In the genomic region with DNA sequence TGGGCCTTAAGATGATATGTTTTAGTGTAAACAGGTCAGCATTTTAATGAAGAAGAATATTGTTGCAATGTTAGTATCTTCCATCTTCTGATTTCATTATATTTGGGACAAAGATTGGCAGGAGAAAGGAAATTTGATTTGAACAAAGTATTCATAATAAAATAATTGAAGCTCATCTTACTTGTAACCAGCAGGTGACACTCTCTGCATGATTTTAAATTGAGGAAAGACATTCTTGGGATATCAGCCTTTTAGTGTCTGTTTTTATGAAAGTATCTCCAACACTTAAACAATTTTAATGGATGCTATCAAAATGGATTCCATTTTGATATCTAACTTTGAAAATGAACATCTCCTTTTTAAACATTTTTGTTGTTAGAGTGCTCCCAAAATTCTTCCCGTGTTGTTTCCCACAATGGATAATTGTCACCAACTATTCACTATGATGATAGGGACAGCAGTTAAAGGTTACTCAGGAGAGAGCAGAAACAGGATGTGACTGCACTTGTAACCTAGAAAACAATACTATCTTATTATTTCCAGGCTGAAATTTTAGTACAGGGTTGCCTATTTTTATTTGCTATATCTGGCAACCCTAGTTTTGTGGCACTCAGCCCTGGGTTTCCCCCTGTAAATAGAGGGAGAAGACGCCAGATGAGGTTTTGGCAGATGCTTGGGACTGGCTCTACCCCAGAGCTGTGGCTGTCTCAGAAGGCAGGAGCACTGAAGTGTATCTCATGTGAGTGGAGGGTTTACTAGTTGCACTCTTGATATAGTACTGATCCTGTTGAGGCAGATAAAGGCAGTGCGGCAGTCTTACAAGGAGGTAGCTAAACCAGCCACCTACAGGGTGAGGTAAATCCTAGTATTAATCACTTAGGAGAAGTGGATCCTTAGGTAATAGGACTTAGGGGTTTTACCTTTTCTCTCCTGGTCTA, we compare ENCODE assay signal across 9 cellular contexts.
DNase-seq lines count a peak whose midpoint lies in the region; ATAC-seq lines count a peak whose summit lies in the region.
"Had no signal": no experiment of that assay in that cellular context is flagged by ENCODE, and none has a peak within 500 bp of the region (broad histone marks: within the 10 kb centered on the region; RNA-seq: fewer than 3 reads in every experiment).

No MANE protein-coding gene starts in this region.

- DNase-seq in COR-L47 (lab: John Stamatoyannopoulos, UW) (peak; percentile 23), amniotic epithelial cell (ENCODE audit: low read depth) (peak; percentile 11), medulla oblongata (ENCODE audit: extremely low spot score) (peak; percentile 10)
- no peak for DNase-seq in stimulated activated CD4-positive, alpha-beta T cell treated with anti-CD3 and anti-CD28 coated beads, Interleukin-1b, Interleukin-23, amount 100 ng/mL, for 48 hours
- DNase-seq: amygdala had no signal

- ATAC-seq in HG03432 (IDR thresholded peaks at IDR 0.05; ENCODE audit: unreplicated experiment) (peak; percentile 30), GM18517 (IDR thresholded peaks at IDR 0.05; ENCODE audit: unreplicated experiment) (no peak), GM21515 (IDR thresholded peaks at IDR 0.05; ENCODE audit: unreplicated experiment) (no peak), HG03442 (IDR thresholded peaks at IDR 0.05; ENCODE audit: unreplicated experiment) (no peak)
